1 cellular context compared by ENCODE assay signal in genomic region chr16:78770353-78771091, GRCh38.
TF ChIP-seq lines count a peak whose summit lies in the region.

No MANE protein-coding gene starts in this region.

TF ChIP-seq in HepG2, 621 proteins besides CTCF, POLR2A, EP300 and RAD21 (continued from another document and continues in another):
- TF ChIP-seq ZNF567 (CRISPR knock-in tag; IDR thresholded peaks at IDR 0.05; ENCODE audit: borderline replicate concordance) (0 out of 2 replicates have a peak, but pooled peaks have one; percentile 48), ZGPAT (CRISPR knock-in tag; IDR thresholded peaks at IDR 0.05) (peak; percentile 71; the same call in 1 of the 2 replicates), PRDM10 (CRISPR knock-in tag; IDR thresholded peaks at IDR 0.05; ENCODE audit: low read depth) (no peak), KAT8 (CRISPR knock-in tag; IDR thresholded peaks at IDR 0.05) (peak; percentile 64; the same call in 1 of the 2 replicates), SNRNP70 (IDR thresholded peaks at IDR 0.05; ENCODE audit: low read depth, low read length) (no peak), ZBTB38 (CRISPR knock-in tag; IDR thresholded peaks at IDR 0.05) (no peak), BORCS8-MEF2B (CRISPR knock-in tag; IDR thresholded peaks at IDR 0.05) (no peak; the same call in 1 of the 2 replicates), KLF16 (CRISPR knock-in tag; IDR thresholded peaks at IDR 0.05) (peak in 1 of 2 experiments; percentile 43; a peak in 1 of 4 replicates), ZNF644 (CRISPR knock-in tag; IDR thresholded peaks at IDR 0.05; ENCODE audit: low read depth) (no peak), ZNF562 (CRISPR knock-in tag; IDR thresholded peaks at IDR 0.05; ENCODE audit: borderline replicate concordance) (no peak), ZNF788 (CRISPR knock-in tag; IDR thresholded peaks at IDR 0.05; ENCODE audit: borderline replicate concordance) (peak; percentile 67; the same call in 1 of the 2 replicates), IKZF5 (CRISPR knock-in tag; IDR thresholded peaks at IDR 0.05) (no peak; the same call in 1 of the 2 replicates), U2AF1 (optimal IDR thresholded peaks at IDR 0.05; ENCODE audit: low read depth, low read length) (no peak), TARDBP (CRISPR knock-in tag; IDR thresholded peaks at IDR 0.05) (peak; percentile 71), THAP11 (CRISPR knock-in tag; IDR thresholded peaks at IDR 0.05) (peak; percentile 25; the same call in 1 of the 2 replicates), ZSCAN25 (CRISPR knock-in tag; IDR thresholded peaks at IDR 0.05) (peak; percentile 90), REST (IDR thresholded peaks at IDR 0.05; ENCODE audit: borderline replicate concordance in 1 of 2, low read depth in 1 of 2, low read length in 2 of 2) (no peak), CENPT (CRISPR knock-in tag; IDR thresholded peaks at IDR 0.05; ENCODE audit: low read depth) (no peak), ZNF724P (CRISPR knock-in tag; IDR thresholded peaks at IDR 0.05; ENCODE audit: borderline replicate concordance) (no peak), HES4 (CRISPR knock-in tag; IDR thresholded peaks at IDR 0.05; ENCODE audit: borderline replicate concordance) (no peak), ZNF878 (CRISPR knock-in tag; IDR thresholded peaks at IDR 0.05) (no peak), PBX3 (CRISPR knock-in tag; IDR thresholded peaks at IDR 0.05; ENCODE audit: borderline replicate concordance) (no peak), KMT2A (CRISPR knock-in tag; IDR thresholded peaks at IDR 0.05) (no peak), TP53 (CRISPR knock-in tag; conservative IDR thresholded peaks at IDR 0.05) (no peak), ZNF253 (CRISPR knock-in tag; IDR thresholded peaks at IDR 0.05; ENCODE audit: borderline replicate concordance) (no peak), ZFP1 (CRISPR knock-in tag; IDR thresholded peaks at IDR 0.05) (no peak), ZNF24 (IDR thresholded peaks at IDR 0.05) (no peak), ZNF777 (CRISPR knock-in tag; IDR thresholded peaks at IDR 0.05) (no peak), FOXA1 (IDR thresholded peaks at IDR 0.05) (no peak), FOXA1 (CRISPR knock-in tag; IDR thresholded peaks at IDR 0.05) (no peak), ZSCAN31 (CRISPR knock-in tag; IDR thresholded peaks at IDR 0.05; ENCODE audit: low read depth) (no peak), ZNF883 (CRISPR knock-in tag; IDR thresholded peaks at IDR 0.05; ENCODE audit: not compliant biosample characterization) (peak; percentile 46), FOXO1 (CRISPR knock-in tag; IDR thresholded peaks at IDR 0.05) (peak; percentile 57; the same call in 1 of the 2 replicates), ZBTB26 (CRISPR knock-in tag; IDR thresholded peaks at IDR 0.05; ENCODE audit: borderline replicate concordance) (peak; percentile 77; the same call in 1 of the 2 replicates), DPF2 (CRISPR knock-in tag; IDR thresholded peaks at IDR 0.05; ENCODE audit: borderline replicate concordance, low read depth) (no peak), GMEB1 (CRISPR knock-in tag; IDR thresholded peaks at IDR 0.05; ENCODE audit: borderline replicate concordance) (0 out of 2 replicates have a peak, but pooled peaks have one; percentile 42), RBFOX2 (IDR thresholded peaks at IDR 0.05; ENCODE audit: low read depth, low read length) (no peak), ZFP91 (CRISPR knock-in tag; IDR thresholded peaks at IDR 0.05; ENCODE audit: borderline replicate concordance) (peak; percentile 66; the same call in 1 of the 2 replicates), SOX5 (CRISPR knock-in tag; IDR thresholded peaks at IDR 0.05; ENCODE audit: borderline replicate concordance) (0 out of 2 replicates have a peak, but pooled peaks have one; percentile 54), ATF5 (CRISPR knock-in tag; IDR thresholded peaks at IDR 0.05; ENCODE audit: low read depth) (no peak), AGO2 (optimal IDR thresholded peaks at IDR 0.05; ENCODE audit: low read depth, low read length) (no peak), ZNF558 (CRISPR knock-in tag; IDR thresholded peaks at IDR 0.05; ENCODE audit: borderline replicate concordance) (no peak), ZNF605 (CRISPR knock-in tag; IDR thresholded peaks at IDR 0.05) (no peak), ISL2 (CRISPR knock-in tag; IDR thresholded peaks at IDR 0.05) (no peak; the same call in 1 of the 2 replicates), SMC3 (IDR thresholded peaks at IDR 0.05; ENCODE audit: low read length) (peak; percentile 82), TMF1 (CRISPR knock-in tag; IDR thresholded peaks at IDR 0.05; ENCODE audit: low read depth) (no peak), ZNF337 (CRISPR knock-in tag; IDR thresholded peaks at IDR 0.05; ENCODE audit: borderline replicate concordance, low read depth) (no peak), SSRP1 (CRISPR knock-in tag; IDR thresholded peaks at IDR 0.05) (no peak), NONO (IDR thresholded peaks at IDR 0.05) (no peak), NONO (CRISPR knock-in tag; conservative IDR thresholded peaks at IDR 0.05) (peak; percentile 57; the same call in 1 of the 2 replicates), MAFF (IDR thresholded peaks at IDR 0.05; ENCODE audit: low read depth, low read length) (no peak), ZNF550 (CRISPR knock-in tag; IDR thresholded peaks at IDR 0.05; ENCODE audit: borderline replicate concordance) (0 out of 2 replicates have a peak, but pooled peaks have one; percentile 61), MIXL1 (CRISPR knock-in tag; IDR thresholded peaks at IDR 0.05) (peak; percentile 69; the same call in 1 of the 2 replicates)
